Comparison of ENCODE assay signal across 17 cellular contexts in the genomic region with DNA sequence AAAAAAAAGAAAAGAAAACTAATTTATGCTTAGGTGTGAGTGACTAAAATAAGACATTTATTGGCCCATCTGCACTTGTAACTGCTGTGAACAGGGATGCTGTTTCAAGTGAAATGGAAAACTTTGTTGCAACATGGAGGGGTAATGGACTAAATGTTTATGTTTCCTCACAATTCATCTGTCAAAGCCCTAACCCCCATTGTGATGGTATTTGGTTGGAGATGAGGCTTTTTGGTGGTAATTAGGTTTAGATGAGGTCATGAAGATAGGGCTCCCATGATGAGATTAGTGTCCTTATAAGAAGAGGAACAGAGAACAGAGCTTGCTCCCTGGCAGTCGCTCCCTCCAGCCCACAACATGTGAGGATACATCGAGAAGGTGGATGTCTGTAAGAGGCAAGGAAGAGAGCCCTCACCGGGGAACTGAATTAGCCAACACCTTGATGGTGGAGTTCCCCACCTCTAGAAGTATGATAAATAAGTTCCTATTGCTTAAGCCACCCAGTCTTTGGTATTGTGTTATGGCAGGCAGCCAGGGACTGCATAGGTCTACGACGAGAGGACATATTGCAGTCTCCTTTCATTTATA. TPM values are rescaled to one million over a fixed set of nuclear protein-coding genes. Genes with fewer than 3 reads are reported as not detected.
DNase-seq lines count a peak whose midpoint lies in the region; ATAC-seq, FAIRE-seq and TF ChIP-seq lines count a peak whose summit lies in the region.
"Had no signal": no experiment of that assay in that cellular context is flagged by ENCODE, and none has a peak within 500 bp of the region (broad histone marks: within the 10 kb centered on the region; RNA-seq: fewer than 3 reads in every experiment).

No MANE protein-coding gene starts in this region.

- DNase-seq in activated naive CD8-positive, alpha-beta T cell treated with anti-CD3 and anti-CD28 coated beads, Interleukin-2, amount 50 U/mL, for 24 hours = no peak
- DNase-seq in activated naive CD8-positive, alpha-beta T cell treated with anti-CD3 and anti-CD28 coated beads for 36 hours = no peak
- no peak for DNase-seq in K562 (ENCODE audit: extremely low read depth in 1 of 4, low spot score in 3 of 4)
- DNase-seq in mesendoderm = peak; percentile 84
- no peak for DNase-seq in upper lobe of right lung
- no peak for DNase-seq in NCI-H1436 treated with DMSO at 0.1 percent for 48 hours (lab: John Stamatoyannopoulos, UW)
- no peak for DNase-seq in uterus
- DNase-seq in T-helper 2 cell treated with Interferon-gamma antibody and Interleukin-4, amounts not matched to agents 5 μg/mL and 100 μg/mL, for 36 hours (ENCODE audit: low spot score) = no peak
- DNase-seq: activated naive CD4-positive, alpha-beta T cell treated with anti-CD3 and anti-CD28 coated beads, Interleukin-2, amount 50 U/mL, for 16 hours; CD4-positive, alpha-beta memory T cell; NCI-H1417; PC-9; T-cell; thyroid gland had no signal

- no peak overlapping the region for H3K4me3 ChIP-seq in K562
- no peak overlapping the region for H3K4me3 ChIP-seq in mesendoderm (ENCODE audit: low read length)
- H3K4me3 ChIP-seq in upper lobe of right lung = no peak overlapping the region
- no peak overlapping the region for H3K4me3 ChIP-seq in uterus
- H3K4me3 ChIP-seq: PC-9, thyroid gland had no signal

- no peak overlapping the region for H4K5ac ChIP-seq in mesendoderm (ENCODE audit: low read length)

- in situ Hi-C loops in K562 (cut with MboI) = no loop called here

- no peak overlapping the region for H3K9ac ChIP-seq in K562 (ENCODE audit: insufficient read depth in 1 of 2, low read depth in 2 of 2, low read length in 2 of 2)
- no peak overlapping the region for H3K9ac ChIP-seq in mesendoderm (ENCODE audit: low read length)

- TF ChIP-seq POLR2A in K562 (conservative IDR thresholded peaks at IDR 0.05) = no peak
- TF ChIP-seq POLR2A in uterus (IDR thresholded peaks at IDR 0.05) = no peak

- BruUV-seq in K562 (replicated peaks; lab: Mats Ljungman, UMichigan) = no TSS peak

- CTCF ChIA-PET in K562 (lab: Yijun Ruan, JAX; ENCODE audit: low intra/inter-chr PET ratio) = no interaction called here

- TF ChIP-seq CTCF in K562 (IDR thresholded peaks at IDR 0.05 in 2 of 3, conservative IDR thresholded peaks at IDR 0.05 in 1 of 3; ENCODE audit: insufficient read depth in 2 of 3, low read depth in 1 of 3, low read length in 3 of 3) (no peak), upper lobe of right lung (IDR thresholded peaks at IDR 0.05) (no peak), uterus (IDR thresholded peaks at IDR 0.05) (no peak)

- H3K4me3 Mint-ChIP-seq in activated naive CD8-positive, alpha-beta T cell treated with anti-CD3 and anti-CD28 coated beads, Interleukin-2, amount 50 U/mL, for 24 hours = no peak overlapping the region
- H3K4me3 Mint-ChIP-seq in activated naive CD8-positive, alpha-beta T cell treated with anti-CD3 and anti-CD28 coated beads for 36 hours = no peak overlapping the region
- H3K4me3 Mint-ChIP-seq in T-helper 2 cell treated with Interferon-gamma antibody and Interleukin-4, amounts not matched to agents 5 μg/mL and 100 μg/mL, for 36 hours = no peak overlapping the region
- H3K4me3 Mint-ChIP-seq: CD4-positive, alpha-beta memory T cell; T-cell had no signal

- H3K9me3 ChIP-seq in K562 (replicated peaks; ENCODE audit: control insufficient read depth, insufficient read depth, low read depth, low read length) (no peaks in the 10 kb centered on the region), upper lobe of right lung (no peaks in the 10 kb centered on the region), uterus (no peaks in the 10 kb centered on the region)
- H3K9me3 ChIP-seq: thyroid gland had no signal

- POLR2A ChIA-PET in K562 (lab: Yijun Ruan, JAX) = interaction anchor here (1.1 to 2.6 kb wide), 4 partner anchors 12 to 39 kb away, joined by 3 to 10 read pairs (median 6); no protein-coding TSS in a partner anchor

- H3K27ac Mint-ChIP-seq in activated naive CD8-positive, alpha-beta T cell treated with anti-CD3 and anti-CD28 coated beads, Interleukin-2, amount 50 U/mL, for 24 hours = no peak overlapping the region
- no peak overlapping the region for H3K27ac Mint-ChIP-seq in activated naive CD8-positive, alpha-beta T cell treated with anti-CD3 and anti-CD28 coated beads for 36 hours
- no peak overlapping the region for H3K27ac Mint-ChIP-seq in T-helper 2 cell treated with Interferon-gamma antibody and Interleukin-4, amounts not matched to agents 5 μg/mL and 100 μg/mL, for 36 hours
- H3K27ac Mint-ChIP-seq: T-cell had no signal

- H3K23ac ChIP-seq in mesendoderm (ENCODE audit: low read length) = no peak overlapping the region

- H2AFZ ChIP-seq in K562 (ENCODE audit: low read depth, low read length) = peak overlapping the region; percentile 84
- H2AFZ ChIP-seq: PC-9 had no signal

- ATAC-seq in activated naive CD8-positive, alpha-beta T cell treated with anti-CD3 and anti-CD28 coated beads, Interleukin-2, amount 50 U/mL, for 24 hours = peak; percentile 33
- ATAC-seq in K562 = peak; percentile 34
- peak; percentile 34 for ATAC-seq in upper lobe of right lung
- ATAC-seq: T-cell had no signal

- H3K27me3 ChIP-seq in K562 (ENCODE audit: control insufficient read depth in 2 of 2, insufficient read depth in 2 of 2, low read length in 2 of 2) = no peaks in the 10 kb centered on the region
- no peaks in the 10 kb centered on the region for H3K27me3 ChIP-seq in mesendoderm (ENCODE audit: insufficient read depth, low read length, poor library complexity)
- no peaks in the 10 kb centered on the region for H3K27me3 ChIP-seq in upper lobe of right lung
- H3K27me3 ChIP-seq in uterus = no peaks in the 10 kb centered on the region
- H3K27me3 ChIP-seq: thyroid gland had no signal

- peak overlapping the region; percentile 91 for H3K4ac ChIP-seq in mesendoderm (ENCODE audit: low read depth, low read length)

- H3K4me1 ChIP-seq in K562 (replicated peaks in 1 of 2; ENCODE audit: control insufficient read depth in 2 of 2, insufficient read depth in 2 of 2, low read length in 2 of 2) (peaks cover 13 to 27% of the 10 kb centered on the region in 2 experiments; a peak in 4 of 5 replicates), mesendoderm (ENCODE audit: control insufficient read depth, low read depth, low read length) (peaks cover 14% of the 10 kb centered on the region), upper lobe of right lung (peaks cover 33% of the 10 kb centered on the region), uterus (no peaks in the 10 kb centered on the region)

- H3K36me3 ChIP-seq in K562 (ENCODE audit: control insufficient read depth, insufficient read depth, low read length) (no peaks in the 10 kb centered on the region), mesendoderm (ENCODE audit: control insufficient read depth, insufficient read depth, low read length) (no peaks in the 10 kb centered on the region), upper lobe of right lung (no peaks in the 10 kb centered on the region), uterus (no peaks in the 10 kb centered on the region)
- H3K36me3 ChIP-seq: thyroid gland had no signal

- TF ChIP-seq EP300 in K562 (IDR thresholded peaks at IDR 0.05; ENCODE audit: low read length) = no peak

- H3K27me3 Mint-ChIP-seq in activated naive CD8-positive, alpha-beta T cell treated with anti-CD3 and anti-CD28 coated beads, Interleukin-2, amount 50 U/mL, for 24 hours = no peaks in the 10 kb centered on the region
- peaks cover 3% of the 10 kb centered on the region for H3K27me3 Mint-ChIP-seq in activated naive CD8-positive, alpha-beta T cell treated with anti-CD3 and anti-CD28 coated beads for 36 hours
- peaks cover 36% of the 10 kb centered on the region for H3K27me3 Mint-ChIP-seq in T-helper 2 cell treated with Interferon-gamma antibody and Interleukin-4, amounts not matched to agents 5 μg/mL and 100 μg/mL, for 36 hours (ENCODE audit: low read depth)
- H3K27me3 Mint-ChIP-seq: CD4-positive, alpha-beta memory T cell; T-cell had no signal

- H3K18ac ChIP-seq in mesendoderm (ENCODE audit: low read length) = peak overlapping the region; percentile 88

- 45% methylated on average over 5 of the region's 5 CpGs for WGBS in K562 (ENCODE audit: insufficient coverage, low coverage, missing lambda C conversion rate)
- no CpG with 5 or more reads among the region's 5 CpGs for WGBS in mesendoderm (ENCODE audit: extremely low coverage, insufficient coverage, low lambda C conversion rate)

- H3K9me3 Mint-ChIP-seq in activated naive CD8-positive, alpha-beta T cell treated with anti-CD3 and anti-CD28 coated beads, Interleukin-2, amount 50 U/mL, for 24 hours = no peaks in the 10 kb centered on the region
- no peaks in the 10 kb centered on the region for H3K9me3 Mint-ChIP-seq in activated naive CD8-positive, alpha-beta T cell treated with anti-CD3 and anti-CD28 coated beads for 36 hours
- no peaks in the 10 kb centered on the region for H3K9me3 Mint-ChIP-seq in T-helper 2 cell treated with Interferon-gamma antibody and Interleukin-4, amounts not matched to agents 5 μg/mL and 100 μg/mL, for 36 hours
- H3K9me3 Mint-ChIP-seq: CD4-positive, alpha-beta memory T cell; T-cell had no signal

- H3K4me1 Mint-ChIP-seq in activated naive CD8-positive, alpha-beta T cell treated with anti-CD3 and anti-CD28 coated beads, Interleukin-2, amount 50 U/mL, for 24 hours = peaks cover 14% of the 10 kb centered on the region
- H3K4me1 Mint-ChIP-seq in activated naive CD8-positive, alpha-beta T cell treated with anti-CD3 and anti-CD28 coated beads for 36 hours = peaks cover 13% of the 10 kb centered on the region
- peaks cover 15% of the 10 kb centered on the region for H3K4me1 Mint-ChIP-seq in T-helper 2 cell treated with Interferon-gamma antibody and Interleukin-4, amounts not matched to agents 5 μg/mL and 100 μg/mL, for 36 hours (ENCODE audit: low read depth)

- H3K27ac ChIP-seq in K562 (ENCODE audit: extremely low read depth, low read depth, low read length) (no peak overlapping the region), mesendoderm (ENCODE audit: low read depth, low read length) (peak overlapping the region; percentile 12), upper lobe of right lung (no peak overlapping the region), uterus (no peak overlapping the region)
- H3K27ac ChIP-seq: PC-9 had no signal

- peak overlapping the region; percentile 61 for H2BK5ac ChIP-seq in mesendoderm (ENCODE audit: low read length)

- peak overlapping the region; percentile 88 for H2BK120ac ChIP-seq in mesendoderm (ENCODE audit: low read depth, low read length)

- peak overlapping the region; percentile 56 for H3K56ac ChIP-seq in mesendoderm (ENCODE audit: low read length)

- H2BK15ac ChIP-seq in mesendoderm (replicated peaks; ENCODE audit: low read depth) = peak overlapping the region; percentile 92

- no peaks in the 10 kb centered on the region for H3K79me1 ChIP-seq in mesendoderm (ENCODE audit: low read length)

- no peaks in the 10 kb centered on the region for H3K36me3 Mint-ChIP-seq in activated naive CD8-positive, alpha-beta T cell treated with anti-CD3 and anti-CD28 coated beads, Interleukin-2, amount 50 U/mL, for 24 hours (ENCODE audit: low read depth)
- H3K36me3 Mint-ChIP-seq in activated naive CD8-positive, alpha-beta T cell treated with anti-CD3 and anti-CD28 coated beads for 36 hours = no peaks in the 10 kb centered on the region
- no peaks in the 10 kb centered on the region for H3K36me3 Mint-ChIP-seq in T-helper 2 cell treated with Interferon-gamma antibody and Interleukin-4, amounts not matched to agents 5 μg/mL and 100 μg/mL, for 36 hours (ENCODE audit: low read depth)
- H3K36me3 Mint-ChIP-seq: CD4-positive, alpha-beta memory T cell; T-cell had no signal

- FAIRE-seq in K562 (lab: Jason Lieb, UNC) = no peak
- FAIRE-seq: A204.1, endometrium, G401.6 had no signal

- no peak overlapping the region for H2AK5ac ChIP-seq in mesendoderm (ENCODE audit: low read length)

- H4K20me1 ChIP-seq in K562 (replicated peaks; ENCODE audit: control insufficient read depth, insufficient read depth, low read length) = no peaks in the 10 kb centered on the region

- intact Hi-C loops in K562 (cut with micrococcal nuclease) (no loop called here), upper lobe of right lung (cut with DNase I) (no loop called here), uterus (cut with DNase I; ENCODE audit: low total_unique reads) (no loop called here)

- no peak overlapping the region for H4K8ac ChIP-seq in mesendoderm (ENCODE audit: low read depth, low read length)

- H3K9me1 ChIP-seq in K562 (ENCODE audit: control insufficient read depth, insufficient read depth, low read length) = no peaks in the 10 kb centered on the region

- no peaks in the 10 kb centered on the region for H3K79me2 ChIP-seq in K562 (ENCODE audit: control insufficient read depth, insufficient read depth, low read length)
- H3K79me2 ChIP-seq in mesendoderm (ENCODE audit: control insufficient read depth, insufficient read depth, low read length) = no peaks in the 10 kb centered on the region

- 0 out of 2 replicates have a peak overlapping the region, but pooled peaks have one; percentile 5 for H3K4me2 ChIP-seq in K562 (ENCODE audit: insufficient read depth, low read length)
- H3K4me2 ChIP-seq in mesendoderm (ENCODE audit: low read length) = no peak overlapping the region
- H3K4me2 ChIP-seq: PC-9 had no signal

- TF ChIP-seq RAD21 in K562 (CRISPR knock-in tag; conservative IDR thresholded peaks at IDR 0.05 in 1 of 2, IDR thresholded peaks at IDR 0.05 in 1 of 2) = no peak

RNA-seq across cellular contexts. Expression of a gene that starts 28.6 kb away (rescaled TPM):
- total RNA-seq in activated naive CD8-positive, alpha-beta T cell treated with anti-CD3 and anti-CD28 coated beads for 36 hours = 10 to 100 TPM in 1 of 2 experiments, 1 to 10 TPM in 1; 9.6 to 10.0 TPM
- 187 and 268 TPM in 2 replicates for total RNA-seq in K562 (2011; cell fraction: chromatin; rRNA removed; ENCODE audit: low replicate concordance)
- total RNA-seq in K562 (2011; cell fraction: nucleolus; rRNA removed) = 123 and 137 TPM in 2 replicates
- 175 and 236 TPM in 2 replicates for total RNA-seq in K562 (2011; cell fraction: nucleoplasm; rRNA removed)
- total RNA-seq in K562 (2014; rRNA removed) (72.0 and 77.3 TPM in 2 replicates), K562 (2014; rRNA removed; fragmentation: Illumina TruSeq; extraction: Trizol) (76.4 and 81.4 TPM in 2 replicates), K562 (2015; rRNA removed; fragmentation: Illumina TruSeq; extraction: Trizol) (84.3 and 87.0 TPM in 2 replicates), K562 (2021) (180 and 186 TPM in 2 replicates), upper lobe of right lung (148 TPM), uterus (100 to 1,000 TPM in 3 of 4 donors, 10 to 100 TPM in 1; 77.4 to 313 (median 215) TPM)
- polyA plus RNA-seq in K562 (2011; rRNA removed) (138 and 154 TPM in 2 replicates), K562 (2014; fragmentation: Illumina TruSeq; extraction: Trizol) (111 and 117 TPM in 2 replicates), K562 (2014; fragmentation: Nextera tagmentation; extraction: Ambion mirVana) (10 to 100 TPM; 29.8 to 53.6 TPM), K562 (2014; rRNA removed) (65.6 and 72.8 TPM in 2 replicates)
- 76.8 and 89.4 TPM in 2 replicates for polyA plus RNA-seq in K562 (2011; cell fraction: cytosol; rRNA removed)
- 176 and 196 TPM in 2 replicates for polyA plus RNA-seq in K562 (2011; cell fraction: nucleus; rRNA removed)
- polyA plus RNA-seq in K562 (2012) = 110 TPM in 2 replicates
- 163 and 186 TPM in 2 replicates for polyA minus RNA-seq in K562 (2011; rRNA and poly(A)+ RNA removed)
- polyA minus RNA-seq in K562 (2011; cell fraction: cytosol; rRNA and poly(A)+ RNA removed) = 91.8 and 115 TPM in 2 replicates
- polyA minus RNA-seq in K562 (2011; cell fraction: nucleus; rRNA and poly(A)+ RNA removed) = 133 and 174 TPM in 2 replicates
- 212 TPM for polyA plus RNA-seq in mesendoderm (2013, experiment 1 of 2)
- polyA plus RNA-seq in mesendoderm (2013, experiment 2 of 2) = 218 TPM

RNA-seq across cellular contexts. Expression of a gene that starts 58.4 kb away (rescaled TPM):
- total RNA-seq in activated naive CD8-positive, alpha-beta T cell treated with anti-CD3 and anti-CD28 coated beads for 36 hours = under 1 TPM in 1 of 2 experiments, not detected in 1; 0.12 TPM
- 2.8 and 5.6 TPM in 2 replicates for total RNA-seq in K562 (2011; cell fraction: chromatin; rRNA removed; ENCODE audit: low replicate concordance)
- total RNA-seq in K562 (2011; cell fraction: nucleolus; rRNA removed) = 4.2 and 6.7 TPM in 2 replicates
- 4.4 and 4.9 TPM in 2 replicates for total RNA-seq in K562 (2011; cell fraction: nucleoplasm; rRNA removed)
- total RNA-seq in K562 (2014; rRNA removed) (2.1 and 2.9 TPM in 2 replicates), K562 (2014; rRNA removed; fragmentation: Illumina TruSeq; extraction: Trizol) (3.2 and 3.3 TPM in 2 replicates), K562 (2015; rRNA removed; fragmentation: Illumina TruSeq; extraction: Trizol) (16.9 and 17.5 TPM in 2 replicates), K562 (2021) (4.1 and 4.4 TPM in 2 replicates), upper lobe of right lung (16.8 TPM), uterus (10 to 100 TPM in 2 of 4 donors, 1 to 10 TPM in 2; 1.8 to 15.3 (median 9.0) TPM)
- polyA plus RNA-seq in K562 (2011; rRNA removed) (3.4 and 5.8 TPM in 2 replicates), K562 (2014; fragmentation: Illumina TruSeq; extraction: Trizol) (4.6 and 4.9 TPM in 2 replicates), K562 (2014; fragmentation: Nextera tagmentation; extraction: Ambion mirVana) (1 to 10 TPM; 2.3 to 2.5 TPM), K562 (2014; rRNA removed) (2.6 and 4.2 TPM in 2 replicates)
- polyA plus RNA-seq in K562 (2011; cell fraction: cytosol; rRNA removed) = 3.7 and 8.0 TPM in 2 replicates
- 11.6 and 17.7 TPM in 2 replicates for polyA plus RNA-seq in K562 (2011; cell fraction: nucleus; rRNA removed)
- 11.2 and 47.9 TPM in 2 replicates for polyA plus RNA-seq in K562 (2012)
- polyA minus RNA-seq in K562 (2011; rRNA and poly(A)+ RNA removed) = 2.6 and 3.6 TPM in 2 replicates
- polyA minus RNA-seq in K562 (2011; cell fraction: cytosol; rRNA and poly(A)+ RNA removed) = 1.6 and 4.6 TPM in 2 replicates
- polyA minus RNA-seq in K562 (2011; cell fraction: nucleus; rRNA and poly(A)+ RNA removed) = 1.6 and 3.4 TPM in 2 replicates
- polyA plus RNA-seq in mesendoderm (2013, experiment 1 of 2) = 15.7 TPM
- 15.6 TPM for polyA plus RNA-seq in mesendoderm (2013, experiment 2 of 2)
- polyA plus RNA-seq: CD4-positive, alpha-beta memory T cell had no signal

Comparison
In these comparisons a context has a peak if more than half of its experiments do, and no peak if none do; other contexts are left out.
1. RNA of a gene that starts 28.6 kb away (total RNA-seq): 77.4 to 313 TPM in uterus, 148 TPM in upper lobe of right lung (single experiment) and 72.0 to 268 TPM in K562; 9.6 to 10.0 TPM in activated naive CD8-positive, alpha-beta T cell treated with anti-CD3 and anti-CD28 coated beads for 36 hours; every median in the first group is over 4 times any median in the second.
2. Peak in every context shown above with its lines, with median percentiles within 50 percentile points of each other: ATAC-seq.